21 cellular contexts compared by ENCODE assay signal in genomic region chr12:67362526-67362925, GRCh38.
A peak's percentile ranks its signal among the peaks of the same experiment; 100 is the strongest.
DNase-seq lines count a peak whose midpoint lies in the region; ATAC-seq, FAIRE-seq and TF ChIP-seq lines count a peak whose summit lies in the region.
"Had no signal": no experiment of that assay in that cellular context is flagged by ENCODE, and none has a peak within 500 bp of the region (broad histone marks: within the 10 kb centered on the region; RNA-seq: fewer than 3 reads in every experiment).

No MANE protein-coding gene starts in this region.

- no peak overlapping the region for H2AFZ ChIP-seq in K562 (ENCODE audit: low read depth, low read length)

- H3K4me2 ChIP-seq in K562 (ENCODE audit: insufficient read depth, low read length) = no peak overlapping the region
- H3K4me2 ChIP-seq: SK-N-SH had no signal

- POLR2A ChIA-PET in K562 (lab: Yijun Ruan, JAX) = no interaction called here

- H3K27me3 ChIP-seq in K562 (ENCODE audit: control insufficient read depth in 2 of 2, insufficient read depth in 2 of 2, low read length in 2 of 2) (no peaks in the 10 kb centered on the region), testis (no peaks in the 10 kb centered on the region)
- H3K27me3 ChIP-seq: Peyer's patch had no signal

- peak in 1 of 3 experiments; percentile 18; a peak in 2 of 6 replicates for TF ChIP-seq CTCF in K562 (IDR thresholded peaks at IDR 0.05 in 2 of 3, conservative IDR thresholded peaks at IDR 0.05 in 1 of 3; ENCODE audit: insufficient read depth in 2 of 3, low read depth in 1 of 3, low read length in 3 of 3)
- TF ChIP-seq CTCF in testis (IDR thresholded peaks at IDR 0.05) = no peak

- H3K4me3 ChIP-seq in K562 (no peak overlapping the region), testis (no peak overlapping the region)
- H3K4me3 ChIP-seq: GM12878, Peyer's patch had no signal

- no peaks in the 10 kb centered on the region for H3K36me3 ChIP-seq in K562 (ENCODE audit: control insufficient read depth, insufficient read depth, low read length)
- H3K36me3 ChIP-seq in testis (ENCODE audit: low read depth, missing control alignments) = no peaks in the 10 kb centered on the region
- H3K36me3 ChIP-seq: BE2C, Peyer's patch had no signal

- H3K4me1 ChIP-seq in K562 (replicated peaks in 1 of 2; ENCODE audit: control insufficient read depth in 2 of 2, insufficient read depth in 2 of 2, low read length in 2 of 2) (no peaks in the 10 kb centered on the region), testis (peaks cover 4% of the 10 kb centered on the region)
- H3K4me1 ChIP-seq: BE2C, Peyer's patch had no signal

- TF ChIP-seq EP300 in K562 (IDR thresholded peaks at IDR 0.05; ENCODE audit: low read length) = no peak

- CTCF ChIA-PET in K562 (lab: Yijun Ruan, JAX; ENCODE audit: low intra/inter-chr PET ratio) = no interaction called here

- TF ChIP-seq RAD21 in K562 (CRISPR knock-in tag; conservative IDR thresholded peaks at IDR 0.05 in 1 of 2, IDR thresholded peaks at IDR 0.05 in 1 of 2) = no peak

- H3K27ac ChIP-seq in K562 (ENCODE audit: extremely low read depth, low read depth, low read length) (no peak overlapping the region), testis (no peak overlapping the region)
- H3K27ac ChIP-seq: Peyer's patch had no signal

- no peaks in the 10 kb centered on the region for H3K9me3 ChIP-seq in K562 (replicated peaks; ENCODE audit: control insufficient read depth, insufficient read depth, low read depth, low read length)
- no peaks in the 10 kb centered on the region for H3K9me3 ChIP-seq in testis
- H3K9me3 ChIP-seq: BE2C, Peyer's patch, SK-N-SH had no signal

- no peak overlapping the region for H3K9ac ChIP-seq in K562 (ENCODE audit: insufficient read depth in 1 of 2, low read depth in 2 of 2, low read length in 2 of 2)
- H3K9ac ChIP-seq: SK-N-SH had no signal

- H3K9me1 ChIP-seq in K562 (ENCODE audit: control insufficient read depth, insufficient read depth, low read length) = no peaks in the 10 kb centered on the region

- in situ Hi-C loops in KBM-7 (cut with MboI; ENCODE audit: low pct_unique_long_range_greater_than_20kb, low sequenced_read_pairs) (no loop called here), K562 (cut with MboI) (no loop called here)

- H4K20me1 ChIP-seq in K562 (replicated peaks; ENCODE audit: control insufficient read depth, insufficient read depth, low read length) = no peaks in the 10 kb centered on the region

- FAIRE-seq in K562 (lab: Jason Lieb, UNC) = peak; percentile 74
- FAIRE-seq: GM12878 had no signal

- no peak for TF ChIP-seq POLR2A in K562 (conservative IDR thresholded peaks at IDR 0.05)
- no peak for TF ChIP-seq POLR2A in testis (IDR thresholded peaks at IDR 0.05)

- ATAC-seq in K562 = peak; percentile 77
- no peak for ATAC-seq in activated CD4-positive, CD25-positive, alpha-beta regulatory T cell treated with anti-CD3 and anti-CD28 coated beads, Interleukin-2, amount 50 U/mL, for 24 hours
- ATAC-seq: GM12878 had no signal

- H3K79me2 ChIP-seq in K562 (ENCODE audit: control insufficient read depth, insufficient read depth, low read length) = no peaks in the 10 kb centered on the region

- BruUV-seq in K562 (replicated peaks; lab: Mats Ljungman, UMichigan) = no TSS peak

- 3% methylated on average over 6 of the region's 6 CpGs for WGBS in K562 (ENCODE audit: insufficient coverage, low coverage, missing lambda C conversion rate)
- WGBS in testis, 2 donors = 53 to 63% methylated on average over 6 of the region's 6 CpGs

- intact Hi-C loops in K562 (cut with micrococcal nuclease) (no loop called here), testis (cut with DNase I; ENCODE audit: low total_unique reads) (no loop called here)

- peak; percentile 22 for DNase-seq in KBM-7
- peak; percentile 50 for DNase-seq in NAMALWA (ENCODE audit: low spot score)
- DNase-seq in K562 (ENCODE audit: extremely low read depth in 1 of 4, low spot score in 3 of 4) = peak; percentile 11 to 47 (median 42)
- peak; percentile 63 for DNase-seq in testis
- DNase-seq in HK-2 (ENCODE audit: unreplicated experiment) = no peak
- DNase-seq in cerebellum (ENCODE audit: low spot score) = no peak
- DNase-seq: BE2C; Calu3; CD4-positive, alpha-beta memory T cell; DMS79; GOT3; MM.1S; NCI-H1436; NCI-H2029; NCI-H2171 treated with DMSO at 0.1 percent for 48 hours; NCI-H446 treated with DMSO at 0.1 percent for 48 hours; Peyer's patch; Right ventricle myocardium superior; SK-N-SH had no signal

TF ChIP-seq in K562, 482 proteins besides CTCF, POLR2A, EP300 and RAD21:
- TF ChIP-seq NFYB (IDR thresholded peaks at IDR 0.05; ENCODE audit: extremely low read depth, insufficient read length) (peak; percentile 70), RBM25 (IDR thresholded peaks at IDR 0.05; ENCODE audit: low read depth, low read length, severe bottlenecking) (peak; percentile 49), KHSRP (IDR thresholded peaks at IDR 0.05) (no peak), C11orf30 (IDR thresholded peaks at IDR 0.05; ENCODE audit: low read depth) (no peak), CEBPB (tag; IDR thresholded peaks at IDR 0.05) (no peak), MAX (CRISPR knock-in tag; IDR thresholded peaks at IDR 0.05) (no peak), HOXB6 (CRISPR knock-in tag; IDR thresholded peaks at IDR 0.05; ENCODE audit: borderline replicate concordance) (no peak), ZNF764 (CRISPR knock-in tag; IDR thresholded peaks at IDR 0.05; ENCODE audit: low read depth) (no peak), ZNF24 (IDR thresholded peaks at IDR 0.05) (no peak), DMBX1 (CRISPR knock-in tag; IDR thresholded peaks at IDR 0.05; ENCODE audit: borderline replicate concordance) (no peak), FOS (IDR thresholded peaks at IDR 0.05; ENCODE audit: extremely low read depth, insufficient read length) (peak; percentile 69), SRSF7 (optimal IDR thresholded peaks at IDR 0.05; ENCODE audit: low read depth, low read length) (no peak), E2F4 (CRISPR knock-in tag; IDR thresholded peaks at IDR 0.05; ENCODE audit: low read depth) (no peak), NCOA4 (IDR thresholded peaks at IDR 0.05; ENCODE audit: partially characterized antibody) (no peak), SMAD3 (CRISPR knock-in tag; conservative IDR thresholded peaks at IDR 0.05) (no peak), HES1 (IDR thresholded peaks at IDR 0.05; ENCODE audit: low read depth) (no peak), ASH1L (IDR thresholded peaks at IDR 0.05; ENCODE audit: borderline replicate concordance, low read depth, partially characterized antibody) (peak; percentile 55), POLR2G (IDR thresholded peaks at IDR 0.05; ENCODE audit: low read depth, low read length) (no peak), ZNF175 (CRISPR knock-in tag; IDR thresholded peaks at IDR 0.05; ENCODE audit: low read depth) (no peak), EWSR1 (IDR thresholded peaks at IDR 0.05; ENCODE audit: borderline replicate concordance, low read depth, partially characterized antibody) (no peak)
TF ChIP-seq in K562: peak in this region for 4.

Comparison
In these comparisons a context has a peak if more than half of its experiments do, and no peak if none do; other contexts are left out.
1. DNase-seq: peak in KBM-7 (single experiment), NAMALWA (single experiment), K562 (4 of 4) and testis (single experiment); none in HK-2 (single experiment) and cerebellum (single experiment).